Comparison of ENCODE assay signal across 19 cellular contexts in genomic region chr10:70500812-70501301, GRCh38. TPM values are rescaled to one million over a fixed set of nuclear protein-coding genes. Genes with fewer than 3 reads are reported as not detected.
A peak's percentile ranks its signal among the peaks of the same experiment; 100 is the strongest.
DNase-seq lines count a peak whose midpoint lies in the region; ATAC-seq and TF ChIP-seq lines count a peak whose summit lies in the region.
"Had no signal": no experiment of that assay in that cellular context is flagged by ENCODE, and none has a peak within 500 bp of the region (broad histone marks: within the 10 kb centered on the region; RNA-seq: fewer than 3 reads in every experiment).

No MANE protein-coding gene starts in this region.

- CTCF ChIA-PET in Panc1 (lab: Charles Lee): no interaction called here

- no peak overlapping the region for H3K4me3 ChIP-seq in Panc1 (ENCODE audit: low read depth in 2 of 2, low read length in 2 of 2)
- H3K4me3 ChIP-seq in lung: no peak overlapping the region
- H3K4me3 ChIP-seq in subcutaneous abdominal adipose tissue (ENCODE audit: low read depth in 1 of 5, low read length in 5 of 5): peak overlapping the region in 3 of 5 donors; percentile 22 to 36 (median 28)
- H3K4me3 ChIP-seq: hepatocyte had no signal

- H3K9me3 ChIP-seq in Panc1 (ENCODE audit: control insufficient read depth, insufficient read depth, low read depth, low read length): no peaks in the 10 kb centered on the region
- no peaks in the 10 kb centered on the region for H3K9me3 ChIP-seq in lung (ENCODE audit: control insufficient read depth in 2 of 2, insufficient read depth in 1 of 2, low read length in 1 of 2)
- H3K9me3 ChIP-seq in subcutaneous abdominal adipose tissue (ENCODE audit: control insufficient read depth in 5 of 5, low read length in 5 of 5): no peaks in the 10 kb centered on the region

- no peaks in the 10 kb centered on the region for H3K4me1 ChIP-seq in Panc1 (ENCODE audit: control insufficient read depth, insufficient read depth, low read length)
- H3K4me1 ChIP-seq in lung (ENCODE audit: control insufficient read depth in 2 of 2, insufficient read depth in 2 of 2, low read length in 2 of 2): peaks cover 8 to 25% of the 10 kb centered on the region in 2 donors
- H3K4me1 ChIP-seq in subcutaneous abdominal adipose tissue (ENCODE audit: control insufficient read depth in 5 of 5, insufficient read depth in 5 of 5, low read length in 5 of 5): peaks cover 4 to 63% (median 29%) of the 10 kb centered on the region in 5 donors

- H3K36me3 ChIP-seq in Panc1 (ENCODE audit: control insufficient read depth, insufficient read depth, low read length) (no peaks in the 10 kb centered on the region), lung (ENCODE audit: control insufficient read depth in 2 of 2, insufficient read depth in 2 of 2, low read length in 2 of 2) (no peaks in the 10 kb centered on the region), subcutaneous abdominal adipose tissue (ENCODE audit: control insufficient read depth in 5 of 5, insufficient read depth in 5 of 5, low read length in 5 of 5) (no peaks in the 10 kb centered on the region)

- intact Hi-C loops in Panc1 (cut with micrococcal nuclease; ENCODE audit: unreplicated experiment): no loop called here

- POLR2A ChIA-PET in Panc1 (lab: Charles Lee): no interaction called here

- no TSS peak for BruUV-seq in Panc1 (replicated peaks; lab: Mats Ljungman, UMichigan)

- ATAC-seq in Panc1 (0 out of 2 replicates have a peak, but pooled peaks have one; percentile 18), esophagus mucosa (peak; percentile 62), lung (ENCODE audit: insufficient read depth, low FRiP score) (peak; percentile 68)

- H3K27me3 ChIP-seq in Panc1 (ENCODE audit: control insufficient read depth, insufficient read depth, low read length): no peaks in the 10 kb centered on the region
- no peaks in the 10 kb centered on the region for H3K27me3 ChIP-seq in lung (ENCODE audit: control insufficient read depth, insufficient read depth)
- H3K27me3 ChIP-seq in subcutaneous abdominal adipose tissue (ENCODE audit: control insufficient read depth in 5 of 5, insufficient read depth in 4 of 5, low read length in 5 of 5): no peaks in the 10 kb centered on the region
- H3K27me3 ChIP-seq: hepatocyte had no signal

- 24 to 32% methylated on average over 4 of the region's 4 CpGs for WGBS in lung, 2 donors

- DNase-seq in Panc1 (ENCODE audit: low read depth, low spot score) (no peak), lung (ENCODE audit: low spot score) (peak; percentile 48), GM13977 (ENCODE audit: low spot score) (no peak), LoVo (ENCODE audit: low spot score) (no peak), SW 1271 (lab: John Stamatoyannopoulos, UW) (no peak), T-helper 2 cell (no peak)
- DNase-seq: activated CD4-positive, alpha-beta T cell treated with anti-CD3 and anti-CD28 coated beads for 48 hours; activated T-cell treated with anti-CD3 and anti-CD28 coated beads for 4 hours; cerebellar nuclear complex; DMS79; HCEC 1CT; NCI-H146; NCI-H510A; occipital lobe had no signal

- in situ Hi-C loops in Panc1 (cut with HindIII; ENCODE audit: low pct_unique_long_range_greater_than_20kb, low sequenced_read_pairs): no loop called here
- in situ Hi-C loops in GM13977 (cut with MboI; ENCODE audit: low pct_unique_long_range_greater_than_20kb, low sequenced_read_pairs, unreplicated experiment): no loop called here

- TF ChIP-seq CTCF in Panc1 (IDR thresholded peaks at IDR 0.05): no peak
- TF ChIP-seq CTCF in lung (IDR thresholded peaks at IDR 0.05; ENCODE audit: control extremely low read depth, extremely low read depth): no peak
- TF ChIP-seq CTCF in GM13977 (IDR thresholded peaks at IDR 0.05; ENCODE audit: extremely low read depth, insufficient read depth, missing control alignments): no peak

- H3K27ac ChIP-seq in Panc1 (ENCODE audit: low read length): no peak overlapping the region
- peak overlapping the region; percentile 49 to 67 for H3K27ac ChIP-seq in lung (ENCODE audit: low read depth in 1 of 2, low read length in 1 of 2)
- peak overlapping the region; percentile 23 for H3K27ac ChIP-seq in subcutaneous abdominal adipose tissue (ENCODE audit: low read depth, low read length)
- H3K27ac ChIP-seq: hepatocyte had no signal

- no peak overlapping the region for H3K9ac ChIP-seq in subcutaneous abdominal adipose tissue (ENCODE audit: low read length in 5 of 5)

RNA-seq across cellular contexts. Expression of gene PALD1, which starts 22.3 kb away (rescaled TPM):
- total RNA-seq in Panc1 (2021; ENCODE audit: unreplicated experiment) (3.0 TPM), esophagus mucosa (4.6 TPM), lung (10 to 100 TPM; 15.5 to 19.7 TPM)
- 4.8 TPM for polyA plus RNA-seq in Panc1 (2012; ENCODE audit: insufficient read length)
- 10 to 100 TPM; 10.5 to 15.7 TPM for polyA plus RNA-seq in lung

RNA-seq across cellular contexts. Expression of gene NODAL, which starts 59.4 kb away (rescaled TPM):
- total RNA-seq in Panc1 (2021; ENCODE audit: unreplicated experiment) (not detected), esophagus mucosa (0.48 TPM), lung (not detected)
- polyA plus RNA-seq in Panc1 (2012; ENCODE audit: insufficient read length): not detected
- polyA plus RNA-seq in lung: not detected
- total RNA-seq: B cell, hepatocyte, subcutaneous adipose tissue had no signal
- polyA plus RNA-seq: hepatocyte had no signal

Comparison
In these comparisons a context has a peak if more than half of its experiments do, and no peak if none do; other contexts are left out.
1. ATAC-seq: peak in every context shown above with its lines; median percentile 68 in lung; 62 in esophagus mucosa; 18 in Panc1.
2. H3K4me3 ChIP-seq: peak in subcutaneous abdominal adipose tissue (3 of 5); none in Panc1 (0 of 2) and lung (single experiment).